In the genomic region with DNA sequence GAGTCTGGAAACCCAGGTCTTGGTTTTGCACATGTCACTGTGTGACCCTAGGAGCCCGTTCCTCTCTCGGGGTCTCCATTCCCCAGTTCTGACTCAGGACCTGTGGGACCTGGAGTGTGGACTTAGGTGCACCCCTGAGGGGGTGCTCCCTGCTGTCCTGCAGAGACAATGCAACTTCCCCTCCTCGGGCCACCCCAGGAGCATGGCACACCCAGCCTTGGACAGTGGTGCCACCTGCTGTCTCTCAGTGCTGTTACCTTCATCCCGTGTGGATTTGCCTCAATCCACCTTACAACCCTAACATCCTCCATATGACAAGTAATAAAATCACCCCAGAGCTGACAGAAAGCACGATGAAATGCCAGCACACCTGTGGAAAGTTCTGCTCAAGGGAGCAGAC, we compare ENCODE assay signal across 8 cellular contexts. TPM values are rescaled to one million over a fixed set of nuclear protein-coding genes. Genes with fewer than 3 reads are reported as not detected.
DNase-seq lines count a peak whose midpoint lies in the region; ATAC-seq, FAIRE-seq and TF ChIP-seq lines count a peak whose summit lies in the region.

No MANE protein-coding gene starts in this region.

- no peak overlapping the region for H3K4me3 Mint-ChIP-seq in endodermal cell

- no peak overlapping the region for H3K4me3 ChIP-seq in endodermal cell (ENCODE audit: low read length)

- DNase-seq in GM19240 (ENCODE audit: insufficient read length, low spot score) (peak; percentile 35), T-helper 9 cell (peak; percentile 8), endodermal cell (no peak), HTR-8/SVneo (ENCODE audit: insufficient read length, low spot score) (no peak)
- DNase-seq in stimulated activated CD4-positive, alpha-beta T cell treated with anti-CD3 and anti-CD28 coated beads, Interleukin-1b, Interleukin-23, amount 100 ng/mL, for 48 hours: peak; percentile 34

- no peaks in the 10 kb centered on the region for H3K4me1 Mint-ChIP-seq in endodermal cell

- H3K4me1 ChIP-seq in endodermal cell (ENCODE audit: control insufficient read depth, insufficient read depth, low read length): no peaks in the 10 kb centered on the region

- H3K27ac ChIP-seq in endodermal cell (ENCODE audit: low read depth, low read length): no peak overlapping the region

- H3K9ac ChIP-seq in endodermal cell (ENCODE audit: extremely low read depth, low read length, poor library complexity, severe bottlenecking): no peak overlapping the region

- no peaks in the 10 kb centered on the region for H3K9me3 ChIP-seq in endodermal cell (ENCODE audit: control insufficient read depth, low read length)

- TF ChIP-seq CTCF in endodermal cell (conservative IDR thresholded peaks at IDR 0.05): peak; percentile 61

- H3K27ac Mint-ChIP-seq in endodermal cell: no peak overlapping the region

- WGBS in endodermal cell (ENCODE audit: insufficient coverage in 1 of 2, insufficient read length in 1 of 2), 2 experiments: 85 to 90% methylated on average over 4 to 5 of the region's 5 CpGs

- peaks cover 43% of the 10 kb centered on the region for H3K36me3 Mint-ChIP-seq in endodermal cell (ENCODE audit: low read depth)

- H3K36me3 ChIP-seq in endodermal cell (ENCODE audit: control insufficient read depth, insufficient read depth, low read length): peaks cover 42% of the 10 kb centered on the region

- FAIRE-seq in HTR-8/SVneo (lab: Jason Lieb, UNC): no peak

- H3K9me3 Mint-ChIP-seq in endodermal cell: no peaks in the 10 kb centered on the region

- no peaks in the 10 kb centered on the region for H3K27me3 ChIP-seq in endodermal cell (ENCODE audit: control insufficient read depth, insufficient read depth, low read length, poor library complexity, severe bottlenecking)

- no peaks in the 10 kb centered on the region for H3K27me3 Mint-ChIP-seq in endodermal cell (ENCODE audit: insufficient read depth)

- ATAC-seq in GM21723 (IDR thresholded peaks at IDR 0.05; ENCODE audit: unreplicated experiment): no peak
- ATAC-seq in HG03442 (IDR thresholded peaks at IDR 0.05; ENCODE audit: unreplicated experiment): no peak
- ATAC-seq in HG03521 (IDR thresholded peaks at IDR 0.05; ENCODE audit: unreplicated experiment): no peak

RNA-seq across cellular contexts. Expression of gene CRYBB3, which starts 27.5 kb away (rescaled TPM):
- total RNA-seq in endodermal cell: under 1 TPM in 1 of 2 donors, not detected in 1; 0.97 TPM
- not detected for polyA plus RNA-seq in endodermal cell (2013, experiment 1 of 2)
- not detected for polyA plus RNA-seq in endodermal cell (2013, experiment 2 of 2)

RNA-seq across cellular contexts. Expression of gene CRYBB2, which starts 47.3 kb away (rescaled TPM):
- total RNA-seq in endodermal cell: not detected
- not detected for polyA plus RNA-seq in endodermal cell (2013, experiment 1 of 2)
- polyA plus RNA-seq in endodermal cell (2013, experiment 2 of 2): not detected

Comparison
In these comparisons a context has a peak if more than half of its experiments do, and no peak if none do; other contexts are left out.
1. DNase-seq: peak in GM19240 (single experiment), T-helper 9 cell (single experiment) and stimulated activated CD4-positive, alpha-beta T cell treated with anti-CD3 and anti-CD28 coated beads, Interleukin-1b, Interleukin-23, amount 100 ng/mL, for 48 hours (single experiment); none in endodermal cell (single experiment) and HTR-8/SVneo (single experiment).